Comparison of ENCODE assay signal across 9 cellular contexts in the genomic region with DNA sequence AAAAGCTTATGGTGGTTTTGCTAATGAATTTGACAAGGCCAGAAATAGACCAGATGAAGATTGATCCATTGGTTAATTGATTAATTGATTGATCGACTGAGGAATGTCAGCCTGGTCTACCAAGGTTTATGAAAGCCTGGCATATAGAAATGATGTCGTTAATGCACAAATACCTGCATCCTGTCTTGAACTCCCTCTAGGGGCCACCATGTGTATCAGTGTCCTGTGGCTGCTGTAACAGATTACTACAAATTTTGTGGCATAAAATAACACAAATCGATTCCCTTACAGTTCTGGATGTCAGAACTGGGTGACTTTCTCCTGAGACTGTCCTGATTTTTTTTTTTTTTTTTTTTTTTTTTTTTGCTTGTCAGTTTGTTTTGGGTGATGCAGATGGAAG.
A peak's percentile ranks its signal among the peaks of the same experiment; 100 is the strongest.
DNase-seq lines count a peak whose midpoint lies in the region; ATAC-seq and TF ChIP-seq lines count a peak whose summit lies in the region.
"Had no signal": no experiment of that assay in that cellular context is flagged by ENCODE, and none has a peak within 500 bp of the region (broad histone marks: within the 10 kb centered on the region; RNA-seq: fewer than 3 reads in every experiment).

No MANE protein-coding gene starts in this region.

- H4K20me1 ChIP-seq in Karpas-422 (ENCODE audit: insufficient read depth, low read depth, low read length) = no peaks in the 10 kb centered on the region

- H3K9me3 ChIP-seq in Karpas-422 (ENCODE audit: low read length) (no peaks in the 10 kb centered on the region), aorta (ENCODE audit: control insufficient read depth, low read length) (no peaks in the 10 kb centered on the region)

- H3K9me3 Mint-ChIP-seq in progenitor cell of endocrine pancreas (ENCODE audit: low read depth) = no peaks in the 10 kb centered on the region

- peaks cover 2% of the 10 kb centered on the region for H3K4me1 Mint-ChIP-seq in progenitor cell of endocrine pancreas (ENCODE audit: low read depth)

- H3K9ac ChIP-seq in Karpas-422 (ENCODE audit: low read length) = no peak overlapping the region

- H3K27me3 Mint-ChIP-seq in progenitor cell of endocrine pancreas = no peaks in the 10 kb centered on the region

- H2AFZ ChIP-seq in Karpas-422 (ENCODE audit: low read length) = no peak overlapping the region

- H3K27me3 ChIP-seq in Karpas-422 (ENCODE audit: low read length) (no peaks in the 10 kb centered on the region), aorta (ENCODE audit: control insufficient read depth in 1 of 2, insufficient read depth in 2 of 2, low read length in 1 of 2) (no peaks in the 10 kb centered on the region)

- H3K27ac ChIP-seq in Karpas-422 (ENCODE audit: low read length) = no peak overlapping the region
- H3K27ac ChIP-seq in aorta (ENCODE audit: low read depth in 1 of 2, low read length in 2 of 2) = no peak overlapping the region
- no peak overlapping the region for H3K27ac ChIP-seq in substantia nigra (ENCODE audit: low read depth, low read length, poor library complexity, severe bottlenecking)
- H3K27ac ChIP-seq: skin epidermis had no signal

- in situ Hi-C loops in T47D (cut with HindIII; ENCODE audit: low pct_unique_long_range_greater_than_20kb, low sequenced_read_pairs) = no loop called here

- H3K4me3 Mint-ChIP-seq in progenitor cell of endocrine pancreas (ENCODE audit: low read depth) = no peak overlapping the region

- H3K36me3 Mint-ChIP-seq in progenitor cell of endocrine pancreas (ENCODE audit: insufficient read depth) = no peaks in the 10 kb centered on the region

- no peak overlapping the region for H3K4me2 ChIP-seq in Karpas-422 (ENCODE audit: low read depth, low read length, poor library complexity, severe bottlenecking)

- TF ChIP-seq CTCF in progenitor cell of endocrine pancreas (IDR thresholded peaks at IDR 0.05; ENCODE audit: unreplicated experiment) = peak; percentile 64

- no peak for ATAC-seq in aorta (ENCODE audit: low FRiP score)

- H3K27ac Mint-ChIP-seq in progenitor cell of endocrine pancreas = no peak overlapping the region

- DNase-seq in activated CD4-positive, alpha-beta T cell treated with anti-CD3 and anti-CD28 coated beads for 48 hours = peak; percentile 29
- no peak for DNase-seq in activated CD4-positive, alpha-beta T cell treated with anti-CD3 and anti-CD28 coated beads, Interleukin-2, amount 50 U/mL, for 48 hours
- DNase-seq in Karpas-422 (peak; percentile 65), T47D (ENCODE audit: low read depth in 1 of 2, low spot score in 1 of 2) (peak; percentile 4 to 47), progenitor cell of endocrine pancreas (ENCODE audit: low spot score, unreplicated experiment) (no peak), aorta (no peak), substantia nigra (lab: John Stamatoyannopoulos, UW) (no peak), SKM-1 (lab: John Stamatoyannopoulos, UW; ENCODE audit: unreplicated experiment) (no peak)

- no peaks in the 10 kb centered on the region for H3K9me2 ChIP-seq in Karpas-422 (replicated peaks; ENCODE audit: insufficient read depth, low read length)

- H3K4me3 ChIP-seq in Karpas-422 (ENCODE audit: low read length) = no peak overlapping the region
- H3K4me3 ChIP-seq in aorta (ENCODE audit: low read length in 2 of 2) = no peak overlapping the region
- H3K4me3 ChIP-seq: skin epidermis had no signal

- H3K79me2 ChIP-seq in Karpas-422 (ENCODE audit: low read length) = no peaks in the 10 kb centered on the region

- no peaks in the 10 kb centered on the region for H3K36me3 ChIP-seq in Karpas-422 (ENCODE audit: insufficient read depth, low read length)
- H3K36me3 ChIP-seq in aorta (ENCODE audit: control insufficient read depth in 1 of 2, insufficient read depth in 2 of 2, low read length in 1 of 2) = no peaks in the 10 kb centered on the region

- WGBS in aorta, 2 donors = 64 to 70% methylated on average over 3 of the region's 3 CpGs

- intact Hi-C loops in aorta (cut with DNase I) = loop anchor here in 1 of 2 donors (10.0 kb wide), 1 partner anchor 53 kb away; no protein-coding TSS in a partner anchor

- H3K4me1 ChIP-seq in Karpas-422 (ENCODE audit: low read length) (no peaks in the 10 kb centered on the region), aorta (ENCODE audit: control insufficient read depth in 1 of 2, insufficient read depth in 2 of 2, low read length in 2 of 2) (no peaks in the 10 kb centered on the region)

Comparison
In these comparisons a context has a peak if more than half of its experiments do, and no peak if none do; other contexts are left out.
1. DNase-seq: peak in activated CD4-positive, alpha-beta T cell treated with anti-CD3 and anti-CD28 coated beads for 48 hours (single experiment), Karpas-422 (single experiment) and T47D (2 of 2); none in activated CD4-positive, alpha-beta T cell treated with anti-CD3 and anti-CD28 coated beads, Interleukin-2, amount 50 U/mL, for 48 hours (0 of 2), progenitor cell of endocrine pancreas (single experiment), aorta (0 of 2), substantia nigra (0 of 49) and SKM-1 (single experiment).